19 cellular contexts compared by ENCODE assay signal in the genomic region with DNA sequence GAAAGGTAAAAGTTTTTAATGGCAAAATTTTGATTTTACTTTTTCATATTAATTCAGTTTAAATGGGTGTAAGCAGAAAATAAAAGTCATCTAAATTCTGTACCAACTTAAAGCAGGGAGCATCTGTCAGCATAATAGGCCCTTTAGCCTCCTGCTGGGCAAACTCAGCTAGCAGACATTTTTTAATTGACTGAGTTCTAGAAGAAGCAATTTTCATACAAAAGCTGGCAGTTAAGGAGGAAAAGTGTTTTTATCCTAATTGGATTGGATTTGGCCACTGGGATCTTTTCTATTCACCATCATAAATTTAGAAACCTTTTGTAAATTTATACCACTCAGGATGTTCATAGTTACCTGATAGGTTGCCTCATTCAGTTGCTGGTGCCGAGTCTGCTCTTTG.
DNase-seq lines count a peak whose midpoint lies in the region; TF ChIP-seq lines count a peak whose summit lies in the region.
"Had no signal": no experiment of that assay in that cellular context is flagged by ENCODE, and none has a peak within 500 bp of the region (broad histone marks: within the 10 kb centered on the region; RNA-seq: fewer than 3 reads in every experiment).

No MANE protein-coding gene starts in this region.

- H2BK120ac ChIP-seq in neuronal stem cell (ENCODE audit: low read depth, low read length), result no peak overlapping the region

- H3K4me2 ChIP-seq in neuronal stem cell (ENCODE audit: insufficient read depth, low read length, poor library complexity, severe bottlenecking), result no peak overlapping the region

- no peak overlapping the region for H3K23ac ChIP-seq in neuronal stem cell (ENCODE audit: low read depth, low read length, poor library complexity)

- no peak overlapping the region for H2BK5ac ChIP-seq in neuronal stem cell (ENCODE audit: low read length)

- no peak overlapping the region for H4K8ac ChIP-seq in neuronal stem cell (ENCODE audit: low read depth, low read length)

- peak; percentile 21 for TF ChIP-seq CTCF in VCaP (conservative IDR thresholded peaks at IDR 0.05)

- no CpG with 5 or more reads among the region's 1 CpG for WGBS in neuronal stem cell (ENCODE audit: extremely low coverage in 2 of 2, insufficient read length in 2 of 2, insufficient replicate concordance in 1 of 2), 2 donors

- no peak overlapping the region for H2BK15ac ChIP-seq in neuronal stem cell (ENCODE audit: low read length)

- no peak overlapping the region for H3K4me3 ChIP-seq in neuronal stem cell (ENCODE audit: low read length in 2 of 2)
- H3K4me3 ChIP-seq: HAP-1, right atrium auricular region had no signal

- H3K18ac ChIP-seq in neuronal stem cell (ENCODE audit: low read length), result no peak overlapping the region

- no peak overlapping the region for H3K14ac ChIP-seq in neuronal stem cell (ENCODE audit: low read length)

- no peaks in the 10 kb centered on the region for H3K4me1 ChIP-seq in neuronal stem cell (ENCODE audit: control insufficient read depth in 2 of 2, insufficient read depth in 1 of 2, low read depth in 1 of 2, low read length in 2 of 2)
- H3K4me1 ChIP-seq: HAP-1, right atrium auricular region had no signal

- no peak overlapping the region for H3K4ac ChIP-seq in neuronal stem cell (ENCODE audit: low read length)

- H3K79me1 ChIP-seq in neuronal stem cell (ENCODE audit: low read depth, low read length), result no peaks in the 10 kb centered on the region

- no peak overlapping the region for H2AK5ac ChIP-seq in neuronal stem cell (ENCODE audit: low read depth, low read length)

- peaks cover 3 to 15% of the 10 kb centered on the region in 2 donors for H3K9me3 ChIP-seq in neuronal stem cell (replicated peaks in 1 of 2; ENCODE audit: control insufficient read depth in 2 of 2, insufficient read depth in 1 of 2, low read depth in 1 of 2, low read length in 2 of 2)
- H3K9me3 ChIP-seq: HAP-1, right atrium auricular region had no signal

- no peak overlapping the region for H3K9ac ChIP-seq in neuronal stem cell (ENCODE audit: low read depth, low read length, poor library complexity)

- H2AFZ ChIP-seq in neuronal stem cell (ENCODE audit: low read length), result no peak overlapping the region

- H4K91ac ChIP-seq in neuronal stem cell (ENCODE audit: low read depth, low read length, poor library complexity), result no peak overlapping the region

- H3K36me3 ChIP-seq in neuronal stem cell (replicated peaks in 1 of 2; ENCODE audit: control insufficient read depth in 2 of 2, insufficient read depth in 2 of 2, low read length in 2 of 2), result peaks cover 0 to 6% of the 10 kb centered on the region in 2 donors
- H3K36me3 ChIP-seq: HAP-1, right atrium auricular region had no signal

- DNase-seq in HT-29 (ENCODE audit: low spot score) (peak; percentile 10), NCI-H2081 treated with DMSO at 0.1 percent for 48 hours (lab: John Stamatoyannopoulos, UW) (peak; percentile 61), neuronal stem cell (ENCODE audit: low spot score) (peak; percentile 42), H4 (ENCODE audit: low spot score) (no peak), occipital lobe (lab: John Stamatoyannopoulos, UW) (no peak)
- no peak for DNase-seq in effector CD8-positive, alpha-beta T cell (lab: John Stamatoyannopoulos, UW)
- DNase-seq: activated CD4-positive, alpha-beta T cell treated with anti-CD3 and anti-CD28 coated beads, Interleukin-2, amount 50 U/mL, for 1 hour; activated gamma-delta T cell treated with Interleukin-2 at 50 U/mL for 16 hours; amygdala; Calu3; effector memory CD8-positive, alpha-beta T cell; GF-D8; islet precursor cell; KBM-7; NCI-H526 treated with DMSO at 0.1 percent for 48 hours had no signal

- no peaks in the 10 kb centered on the region for H3K27me3 ChIP-seq in neuronal stem cell (ENCODE audit: control insufficient read depth in 3 of 3, insufficient read depth in 3 of 3, low read depth in 1 of 3, low read length in 3 of 3)
- H3K27me3 ChIP-seq: right atrium auricular region had no signal

- no peak overlapping the region for H3K27ac ChIP-seq in VCaP
- H3K27ac ChIP-seq in neuronal stem cell (replicated peaks; ENCODE audit: low read length), result peak overlapping the region; percentile 9
- H3K27ac ChIP-seq: HL-60, right atrium auricular region had no signal

- H2BK12ac ChIP-seq in neuronal stem cell (ENCODE audit: low read length), result no peak overlapping the region

Comparison
In these comparisons a context has a peak if more than half of its experiments do, and no peak if none do; other contexts are left out.
1. DNase-seq: peak in HT-29 (single experiment), NCI-H2081 treated with DMSO at 0.1 percent for 48 hours (single experiment) and neuronal stem cell (single experiment); none in H4 (single experiment), occipital lobe (single experiment) and effector CD8-positive, alpha-beta T cell (single experiment).